Comparison of ENCODE assay signal across 15 cellular contexts in genomic region chr19:52789440-52789839, GRCh38. TPM values are rescaled to one million over a fixed set of nuclear protein-coding genes. Genes with fewer than 3 reads are reported as not detected.
DNase-seq lines count a peak whose midpoint lies in the region; ATAC-seq, FAIRE-seq and TF ChIP-seq lines count a peak whose summit lies in the region.
"Had no signal": no experiment of that assay in that cellular context is flagged by ENCODE, and none has a peak within 500 bp of the region (broad histone marks: within the 10 kb centered on the region; RNA-seq: fewer than 3 reads in every experiment).

No MANE protein-coding gene starts in this region.

- peaks cover 3% of the 10 kb centered on the region for H3K4me1 Mint-ChIP-seq in endothelial cell (ENCODE audit: unreplicated experiment)

- no peak overlapping the region for H3K4ac ChIP-seq in trophoblast cell (ENCODE audit: low read depth, low read length)

- no peak overlapping the region for H3K18ac ChIP-seq in trophoblast cell (ENCODE audit: low read length)

- intact Hi-C loops in HepG2 (cut with micrococcal nuclease; ENCODE audit: unreplicated experiment): no loop called here
- intact Hi-C loops in right lobe of liver (cut with DNase I): no loop called here

- H3K36me3 ChIP-seq in HepG2 (replicated peaks in 1 of 2; ENCODE audit: control insufficient read depth in 1 of 2, insufficient read depth in 2 of 2, low read length in 2 of 2): no peaks in the 10 kb centered on the region
- H3K36me3 ChIP-seq in right lobe of liver: no peaks in the 10 kb centered on the region
- no peaks in the 10 kb centered on the region for H3K36me3 ChIP-seq in HUES6 (ENCODE audit: control insufficient read depth, insufficient read depth, low read length)
- H3K36me3 ChIP-seq in trophoblast cell (ENCODE audit: control insufficient read depth in 1 of 2, insufficient read depth in 2 of 2, low read length in 2 of 2): peaks cover 0 to 2% of the 10 kb centered on the region in 2 experiments

- no peak overlapping the region for H3K4me2 ChIP-seq in HepG2 (ENCODE audit: low read depth, low read length)
- no peak overlapping the region for H3K4me2 ChIP-seq in trophoblast cell (ENCODE audit: low read length)
- H3K4me2 ChIP-seq: A549 had no signal

- H2BK120ac ChIP-seq in trophoblast cell (ENCODE audit: insufficient read depth, low read length, poor library complexity): no peak overlapping the region

- H3K4me3 ChIP-seq in HepG2 (replicated peaks in 1 of 3; ENCODE audit: insufficient read depth in 1 of 3, low read depth in 2 of 3, low read length in 3 of 3): no peak overlapping the region
- H3K4me3 ChIP-seq in right lobe of liver: no peak overlapping the region
- H3K4me3 ChIP-seq in HUES6 (ENCODE audit: low read depth, low read length): no peak overlapping the region
- H3K4me3 ChIP-seq in trophoblast cell (ENCODE audit: low read depth, low read length): no peak overlapping the region
- H3K4me3 ChIP-seq: A549 had no signal

- WGBS in HepG2 (ENCODE audit: low lambda C conversion rate): 71% methylated on average over 6 of the region's 6 CpGs
- WGBS in right lobe of liver (ENCODE audit: insufficient coverage, low coverage, low lambda C conversion rate, missing lambda C conversion rate): 79% methylated on average over 6 of the region's 6 CpGs
- WGBS in trophoblast cell (ENCODE audit: extremely low coverage, insufficient coverage, insufficient read length): no CpG with 5 or more reads among the region's 6 CpGs

- H4K20me1 ChIP-seq in HepG2 (ENCODE audit: insufficient read depth, low read length): no peaks in the 10 kb centered on the region

- H3K27me3 ChIP-seq in HepG2 (ENCODE audit: control insufficient read depth in 1 of 2, insufficient read depth in 2 of 2, low read length in 2 of 2): no peaks in the 10 kb centered on the region
- H3K27me3 ChIP-seq in right lobe of liver: no peaks in the 10 kb centered on the region
- H3K27me3 ChIP-seq in HUES6 (ENCODE audit: control insufficient read depth, insufficient read depth, low read length): peaks cover 7% of the 10 kb centered on the region; the same call in 1 of the 2 replicates
- H3K27me3 ChIP-seq in trophoblast cell (ENCODE audit: insufficient read depth, low read length): no peaks in the 10 kb centered on the region

- peaks cover 6% of the 10 kb centered on the region for H3K9me3 ChIP-seq in HepG2 (ENCODE audit: low read length)
- H3K9me3 ChIP-seq in right lobe of liver: peaks cover 0 to under 1% (median 0%) of the 10 kb centered on the region in 4 donors
- H3K9me3 ChIP-seq in HUES6 (ENCODE audit: control insufficient read depth, insufficient read depth, low read depth, low read length): peaks cover 15% of the 10 kb centered on the region; the same call in 1 of the 2 replicates
- H3K9me3 ChIP-seq in trophoblast cell (ENCODE audit: insufficient read depth, low read depth, low read length): peaks cover 2% of the 10 kb centered on the region

- peaks cover 2% of the 10 kb centered on the region for H3K79me2 ChIP-seq in HepG2 (ENCODE audit: insufficient read depth, low read length)
- peaks cover 6% of the 10 kb centered on the region for H3K79me2 ChIP-seq in trophoblast cell (ENCODE audit: control insufficient read depth, insufficient read depth, low read length, poor library complexity)

- TF ChIP-seq EP300 in HepG2 (IDR thresholded peaks at IDR 0.05; ENCODE audit: low read depth in 2 of 2, low read length in 2 of 2) (no peak), HepG2 (CRISPR knock-in tag; IDR thresholded peaks at IDR 0.05; ENCODE audit: borderline replicate concordance) (no peak)

- no peak for TF ChIP-seq RAD21 in HepG2 (CRISPR knock-in tag; IDR thresholded peaks at IDR 0.05)

- peaks cover 2% of the 10 kb centered on the region for H3K79me1 ChIP-seq in trophoblast cell (ENCODE audit: low read length)

- H2AFZ ChIP-seq in HepG2 (ENCODE audit: low read length): no peak overlapping the region
- H2AFZ ChIP-seq in trophoblast cell (ENCODE audit: insufficient read depth, low read length, poor library complexity): no peak overlapping the region

- H2BK5ac ChIP-seq in trophoblast cell (ENCODE audit: low read depth, low read length, poor library complexity): no peak overlapping the region

- peaks cover 19% of the 10 kb centered on the region for H3K36me3 Mint-ChIP-seq in endothelial cell (ENCODE audit: low read depth, unreplicated experiment)

- H2AK5ac ChIP-seq in trophoblast cell (ENCODE audit: low read length): no peak overlapping the region

- no peak for FAIRE-seq in HepG2 (lab: Jason Lieb, UNC)
- FAIRE-seq: A549 had no signal

- peak overlapping the region; percentile 32 for H3K4me3 Mint-ChIP-seq in endothelial cell (ENCODE audit: unreplicated experiment)
- H3K4me3 Mint-ChIP-seq: CD14-positive monocyte, HFFc6 had no signal

- TF ChIP-seq POLR2A in HepG2 (IDR thresholded peaks at IDR 0.05; ENCODE audit: insufficient read depth in 1 of 2, low read depth in 2 of 2, low read length in 2 of 2) (no peak), right lobe of liver (IDR thresholded peaks at IDR 0.05) (no peak)

- no peak overlapping the region for H3K14ac ChIP-seq in trophoblast cell (ENCODE audit: low read length)

- no peak overlapping the region for H3K9ac ChIP-seq in HepG2 (ENCODE audit: insufficient read depth, low read depth, low read length)
- peak overlapping the region; percentile 71 for H3K9ac ChIP-seq in HUES6 (ENCODE audit: low read length)
- no peak overlapping the region for H3K9ac ChIP-seq in trophoblast cell (ENCODE audit: low read length)

- POLR2A ChIA-PET in HepG2 (lab: Yijun Ruan, JAX): no interaction called here

- ATAC-seq in HepG2 (no peak), right lobe of liver (no peak), HG02885 (IDR thresholded peaks at IDR 0.05; ENCODE audit: poor library complexity, unreplicated experiment) (no peak)
- ATAC-seq: A549 had no signal

- no peak overlapping the region for H2BK12ac ChIP-seq in trophoblast cell (ENCODE audit: low read length)

- H4K12ac ChIP-seq in trophoblast cell (ENCODE audit: low read depth, low read length): no peak overlapping the region

- TF ChIP-seq CTCF in HepG2 (CRISPR knock-in tag; IDR thresholded peaks at IDR 0.05) (no peak), right lobe of liver (IDR thresholded peaks at IDR 0.05) (no peak), endothelial cell (IDR thresholded peaks at IDR 0.05; ENCODE audit: unreplicated experiment) (no peak)

- no peak overlapping the region for H4K91ac ChIP-seq in trophoblast cell (ENCODE audit: low read depth, low read length)

- peaks cover 4% of the 10 kb centered on the region for H3K9me3 Mint-ChIP-seq in endothelial cell (ENCODE audit: unreplicated experiment)

- H3K23ac ChIP-seq in trophoblast cell (ENCODE audit: low read length): no peak overlapping the region

- no peak overlapping the region for H4K8ac ChIP-seq in trophoblast cell (ENCODE audit: low read depth, low read length)

- H3K27ac Mint-ChIP-seq in endothelial cell (ENCODE audit: unreplicated experiment): no peak overlapping the region
- H3K27ac Mint-ChIP-seq: CD14-positive monocyte, HFFc6 had no signal

- peaks cover 3% of the 10 kb centered on the region for H3K27me3 Mint-ChIP-seq in endothelial cell (ENCODE audit: unreplicated experiment)
- H3K27me3 Mint-ChIP-seq: IgD-negative memory B cell had no signal

- DNase-seq in HepG2 (ENCODE audit: low spot score): no peak
- DNase-seq in right lobe of liver: no peak
- DNase-seq in endothelial cell (ENCODE audit: low spot score): no peak
- peak; percentile 50 to 69 for DNase-seq in trophoblast cell
- DNase-seq in HPDE6-E6E7 (ENCODE audit: extremely low spot score): no peak
- no peak for DNase-seq in NCI-H526 treated with DMSO at 0.1 percent for 48 hours (lab: John Stamatoyannopoulos, UW)
- DNase-seq: Calu3, DMS 273 treated with DMSO at 0.1 percent for 48 hours, HCEC 1CT, HFFc6 had no signal

- in situ Hi-C loops in HepG2 (cut with HindIII; ENCODE audit: extremely low pct_ligation_motif_present, low pct_unique_long_range_greater_than_20kb): no loop called here

- no TSS peak for BruUV-seq in HepG2 (replicated peaks; lab: Mats Ljungman, UMichigan)

- peaks cover 23% of the 10 kb centered on the region for H3K4me1 ChIP-seq in HepG2 (ENCODE audit: insufficient read depth, low read length)
- H3K4me1 ChIP-seq in right lobe of liver: no peaks in the 10 kb centered on the region
- peaks cover 7% of the 10 kb centered on the region; the same call in 1 of the 2 replicates for H3K4me1 ChIP-seq in HUES6 (ENCODE audit: control insufficient read depth, insufficient read depth, low read length)
- peaks cover 5 to 6% of the 10 kb centered on the region in 2 experiments for H3K4me1 ChIP-seq in trophoblast cell (ENCODE audit: control insufficient read depth in 1 of 2, insufficient read depth in 2 of 2, low read length in 2 of 2)
- H3K4me1 ChIP-seq: A549 had no signal

- H3K27ac ChIP-seq in HepG2 (ENCODE audit: extremely low read length, insufficient read depth, low read length) (no peak overlapping the region), right lobe of liver (no peak overlapping the region), HUES6 (ENCODE audit: low read depth, low read length) (peak overlapping the region; percentile 87; the same call in 1 of the 2 replicates), trophoblast cell (ENCODE audit: low read depth, low read length) (no peak overlapping the region)
- H3K27ac ChIP-seq: A549 had no signal

- CTCF ChIA-PET in HepG2 (lab: Yijun Ruan, JAX; ENCODE audit: low intra/inter-chr PET ratio, low total read pairs): no interaction called here

RNA-seq across cellular contexts. Expression of gene ZNF600, which starts 2.8 kb away (rescaled TPM):
- total RNA-seq in HepG2 (2016; rRNA removed; fragmentation: Illumina TruSeq; extraction: Trizol): 14.5 and 16.4 TPM in 2 replicates
- total RNA-seq in HepG2 (2016; cell fraction: cytosol; rRNA removed; fragmentation: Illumina TruSeq; extraction: Trizol; ENCODE audit: low read depth): 2.6 and 3.6 TPM in 2 replicates
- total RNA-seq in HepG2 (2016; cell fraction: insoluble cytoplasmic fraction; rRNA removed; fragmentation: Illumina TruSeq; extraction: Trizol): 17.0 and 18.8 TPM in 2 replicates
- total RNA-seq in HepG2 (2016; cell fraction: membrane; rRNA removed; fragmentation: Illumina TruSeq; extraction: Trizol): 5.2 and 6.4 TPM in 2 replicates
- total RNA-seq in HepG2 (2016; cell fraction: nucleus; rRNA removed; fragmentation: Illumina TruSeq; extraction: Trizol): 22.8 and 32.1 TPM in 2 replicates
- 15.0 and 16.7 TPM in 2 replicates for polyA plus RNA-seq in HepG2 (2011; rRNA removed)
- polyA plus RNA-seq in HepG2 (2011; cell fraction: cytosol; rRNA removed): 6.2 and 6.7 TPM in 2 replicates
- 56.8 and 62.3 TPM in 2 replicates for polyA plus RNA-seq in HepG2 (2011; cell fraction: nucleus; rRNA removed)
- polyA plus RNA-seq in HepG2 (2012): 8.8 and 8.9 TPM in 2 replicates
- 1.7 and 2.6 TPM in 2 replicates for polyA plus RNA-seq in HepG2 (2016; cell fraction: cytosol; fragmentation: Illumina TruSeq; extraction: Trizol; ENCODE audit: low read depth)
- 11.3 and 12.7 TPM in 2 replicates for polyA plus RNA-seq in HepG2 (2016; cell fraction: insoluble cytoplasmic fraction; fragmentation: Illumina TruSeq; extraction: Trizol; ENCODE audit: low read depth)
- polyA plus RNA-seq in HepG2 (2016; cell fraction: membrane; fragmentation: Illumina TruSeq; extraction: Trizol; ENCODE audit: low read depth): 3.1 and 4.1 TPM in 2 replicates
- polyA plus RNA-seq in HepG2 (2016; cell fraction: nucleus; fragmentation: Illumina TruSeq; extraction: Trizol; ENCODE audit: insufficient read depth, low read depth): 49.1 and 51.2 TPM in 2 replicates
- polyA minus RNA-seq in HepG2 (2011; rRNA and poly(A)+ RNA removed; ENCODE audit: low replicate concordance): 9.3 and 12.8 TPM in 2 replicates
- polyA minus RNA-seq in HepG2 (2011; cell fraction: cytosol; rRNA and poly(A)+ RNA removed): 5.8 and 6.9 TPM in 2 replicates
- polyA minus RNA-seq in HepG2 (2011; cell fraction: nucleus; rRNA and poly(A)+ RNA removed): 29.9 and 56.4 TPM in 2 replicates
- total RNA-seq in right lobe of liver: 1 to 10 TPM; 1.4 to 4.3 (median 2.1) TPM
- 6.6 TPM for total RNA-seq in endothelial cell (ENCODE audit: unreplicated experiment)
- 32.8 and 38.7 TPM in 2 replicates for polyA plus RNA-seq in trophoblast cell (2013)

RNA-seq across cellular contexts. Expression of gene ZNF28, which starts 32.0 kb away (rescaled TPM):
- 16.0 and 20.0 TPM in 2 replicates for total RNA-seq in HepG2 (2016; rRNA removed; fragmentation: Illumina TruSeq; extraction: Trizol)
- 2.8 and 6.6 TPM in 2 replicates for total RNA-seq in HepG2 (2016; cell fraction: cytosol; rRNA removed; fragmentation: Illumina TruSeq; extraction: Trizol; ENCODE audit: low read depth)
- total RNA-seq in HepG2 (2016; cell fraction: insoluble cytoplasmic fraction; rRNA removed; fragmentation: Illumina TruSeq; extraction: Trizol): 14.5 and 21.3 TPM in 2 replicates
- total RNA-seq in HepG2 (2016; cell fraction: membrane; rRNA removed; fragmentation: Illumina TruSeq; extraction: Trizol): 4.3 and 6.9 TPM in 2 replicates
- 5.6 and 7.5 TPM in 2 replicates for total RNA-seq in HepG2 (2016; cell fraction: nucleus; rRNA removed; fragmentation: Illumina TruSeq; extraction: Trizol)
- polyA plus RNA-seq in HepG2 (2011; rRNA removed): 5.0 and 5.9 TPM in 2 replicates
- polyA plus RNA-seq in HepG2 (2011; cell fraction: cytosol; rRNA removed): 2.6 and 4.9 TPM in 2 replicates
- 1.5 and 2.5 TPM in 2 replicates for polyA plus RNA-seq in HepG2 (2011; cell fraction: nucleus; rRNA removed)
- polyA plus RNA-seq in HepG2 (2012): 4.0 and 5.4 TPM in 2 replicates
- polyA plus RNA-seq in HepG2 (2016; cell fraction: cytosol; fragmentation: Illumina TruSeq; extraction: Trizol; ENCODE audit: low read depth): 6.4 and 6.5 TPM in 2 replicates
- polyA plus RNA-seq in HepG2 (2016; cell fraction: insoluble cytoplasmic fraction; fragmentation: Illumina TruSeq; extraction: Trizol; ENCODE audit: low read depth): 9.5 and 12.4 TPM in 2 replicates
- 2.9 and 4.3 TPM in 2 replicates for polyA plus RNA-seq in HepG2 (2016; cell fraction: membrane; fragmentation: Illumina TruSeq; extraction: Trizol; ENCODE audit: low read depth)
- 4.1 and 6.4 TPM in 2 replicates for polyA plus RNA-seq in HepG2 (2016; cell fraction: nucleus; fragmentation: Illumina TruSeq; extraction: Trizol; ENCODE audit: insufficient read depth, low read depth)
- 3.9 and 9.0 TPM in 2 replicates for polyA minus RNA-seq in HepG2 (2011; rRNA and poly(A)+ RNA removed; ENCODE audit: low replicate concordance)
- polyA minus RNA-seq in HepG2 (2011; cell fraction: cytosol; rRNA and poly(A)+ RNA removed): 7.0 and 9.2 TPM in 2 replicates
- 3.7 and 9.4 TPM in 2 replicates for polyA minus RNA-seq in HepG2 (2011; cell fraction: nucleus; rRNA and poly(A)+ RNA removed)
- 1 to 10 TPM in 5 of 6 experiments, under 1 TPM in 1; 0.92 to 4.2 (median 2.9) TPM for total RNA-seq in right lobe of liver
- 22.3 TPM for total RNA-seq in endothelial cell (ENCODE audit: unreplicated experiment)
- polyA plus RNA-seq in trophoblast cell (2013): 29.0 and 29.8 TPM in 2 replicates

RNA-seq across cellular contexts. Expression of gene ZNF611, which starts 54.6 kb away (rescaled TPM):
- 4.1 and 9.9 TPM in 2 replicates for total RNA-seq in HepG2 (2016; rRNA removed; fragmentation: Illumina TruSeq; extraction: Trizol)
- 1.0 and 1.1 TPM in 2 replicates for total RNA-seq in HepG2 (2016; cell fraction: cytosol; rRNA removed; fragmentation: Illumina TruSeq; extraction: Trizol; ENCODE audit: low read depth)
- total RNA-seq in HepG2 (2016; cell fraction: insoluble cytoplasmic fraction; rRNA removed; fragmentation: Illumina TruSeq; extraction: Trizol): 3.9 and 8.0 TPM in 2 replicates
- total RNA-seq in HepG2 (2016; cell fraction: membrane; rRNA removed; fragmentation: Illumina TruSeq; extraction: Trizol): 2.4 and 2.8 TPM in 2 replicates
- total RNA-seq in HepG2 (2016; cell fraction: nucleus; rRNA removed; fragmentation: Illumina TruSeq; extraction: Trizol): 4.7 and 9.1 TPM in 2 replicates
- 2.4 and 2.7 TPM in 2 replicates for polyA plus RNA-seq in HepG2 (2011; rRNA removed)
- 0.85 and 1.1 TPM in 2 replicates for polyA plus RNA-seq in HepG2 (2011; cell fraction: cytosol; rRNA removed)
- 3.3 and 3.7 TPM in 2 replicates for polyA plus RNA-seq in HepG2 (2011; cell fraction: nucleus; rRNA removed)
- polyA plus RNA-seq in HepG2 (2012): 1.9 and 2.3 TPM in 2 replicates
- polyA plus RNA-seq in HepG2 (2016; cell fraction: cytosol; fragmentation: Illumina TruSeq; extraction: Trizol; ENCODE audit: low read depth): 0.26 and 0.36 TPM in 2 replicates
- polyA plus RNA-seq in HepG2 (2016; cell fraction: insoluble cytoplasmic fraction; fragmentation: Illumina TruSeq; extraction: Trizol; ENCODE audit: low read depth): 2.4 and 2.5 TPM in 2 replicates
- polyA plus RNA-seq in HepG2 (2016; cell fraction: membrane; fragmentation: Illumina TruSeq; extraction: Trizol; ENCODE audit: low read depth): 0.32 and 0.36 TPM in 2 replicates
- polyA plus RNA-seq in HepG2 (2016; cell fraction: nucleus; fragmentation: Illumina TruSeq; extraction: Trizol; ENCODE audit: insufficient read depth, low read depth): 4.7 and 7.1 TPM in 2 replicates
- 3.2 and 3.8 TPM in 2 replicates for polyA minus RNA-seq in HepG2 (2011; rRNA and poly(A)+ RNA removed; ENCODE audit: low replicate concordance)
- 6.6 and 6.9 TPM in 2 replicates for polyA minus RNA-seq in HepG2 (2011; cell fraction: cytosol; rRNA and poly(A)+ RNA removed)
- 10.9 and 13.2 TPM in 2 replicates for polyA minus RNA-seq in HepG2 (2011; cell fraction: nucleus; rRNA and poly(A)+ RNA removed)
- 1 to 10 TPM; 3.3 to 5.4 (median 3.9) TPM for total RNA-seq in right lobe of liver
- total RNA-seq in endothelial cell (ENCODE audit: unreplicated experiment): 29.9 TPM
- polyA plus RNA-seq in trophoblast cell (2013): 37.3 and 37.8 TPM in 2 replicates

Comparison
In these comparisons a context has a peak if more than half of its experiments do, and no peak if none do; other contexts are left out.
1. DNase-seq: peak in trophoblast cell (2 of 2); none in HepG2 (single experiment), right lobe of liver (0 of 3), endothelial cell (single experiment), HPDE6-E6E7 (single experiment) and NCI-H526 treated with DMSO at 0.1 percent for 48 hours (single experiment).